ENCODE assay signal across 38 cellular contexts in genomic region chr21:44585892-44586291, GRCh38. TPM values are rescaled to one million over a fixed set of nuclear protein-coding genes. Genes with fewer than 3 reads are reported as not detected.
"Had no signal": no experiment of that assay in that cellular context is flagged by ENCODE, and none has a peak within 500 bp of the region (broad histone marks: within the 10 kb centered on the region; RNA-seq: fewer than 3 reads in every experiment).

No MANE protein-coding gene starts in this region.

- H3K27ac ChIP-seq: KMS-11 had no signal

- H3K36me3 ChIP-seq: MG63 had no signal

- DNase-seq: Karpas-422, Kasumi-1, MG63, MM.1S, MV-4-11, NCI-H1048, NCI-H1092, NCI-H1092 treated with DMSO at 0.1 percent for 48 hours, NCI-H1105, NCI-H1105 treated with DMSO at 0.1 percent for 48 hours, NCI-H1417, NCI-H1417 treated with DMSO at 0.1 percent for 48 hours, NCI-H1436, NCI-H1436 treated with DMSO at 0.1 percent for 48 hours, NCI-H146, NCI-H1694, NCI-H1694 treated with DMSO at 0.1 percent for 48 hours, NCI-H187, NCI-H187 treated with DMSO at 0.1 percent for 48 hours, NCI-H1930, NCI-H2029, NCI-H2029 treated with DMSO at 0.1 percent for 48 hours, NCI-H2081, NCI-H2081 treated with DMSO at 0.1 percent for 48 hours, NCI-H2107, NCI-H2171, NCI-H2171 treated with DMSO at 0.1 percent for 48 hours, NCI-H2227 treated with DMSO at 0.1 percent for 48 hours, NCI-H226, NCI-H345, NCI-H446, NCI-H446 treated with DMSO at 0.1 percent for 48 hours, NCI-H510A had no signal

- H3K4me3 ChIP-seq: MG63 had no signal

RNA-seq across cellular contexts. Expression of gene KRTAP10-5, which starts 5.5 kb away (rescaled TPM):
- total RNA-seq: LHCN-M2, M059J, MCF 10A, NCI-H460 had no signal

RNA-seq across cellular contexts. Expression of gene KRTAP10-6, which starts 6.4 kb away (rescaled TPM):
- total RNA-seq: LHCN-M2, M059J, MCF 10A, NCI-H460 had no signal

RNA-seq across cellular contexts. Expression of gene KRTAP10-4, which starts 12.4 kb away (rescaled TPM):
- total RNA-seq: LHCN-M2, M059J, MCF 10A, NCI-H460 had no signal

RNA-seq across cellular contexts. Expression of gene KRTAP10-7, which starts 14.5 kb away (rescaled TPM):
- total RNA-seq: LHCN-M2, M059J, MCF 10A, NCI-H460 had no signal

RNA-seq across cellular contexts. Expression of gene KRTAP10-8, which starts 26.0 kb away (rescaled TPM):
- total RNA-seq: LHCN-M2, M059J, MCF 10A, NCI-H460 had no signal
